Comparison of ENCODE assay signal across 8 cellular contexts in the genomic region with DNA sequence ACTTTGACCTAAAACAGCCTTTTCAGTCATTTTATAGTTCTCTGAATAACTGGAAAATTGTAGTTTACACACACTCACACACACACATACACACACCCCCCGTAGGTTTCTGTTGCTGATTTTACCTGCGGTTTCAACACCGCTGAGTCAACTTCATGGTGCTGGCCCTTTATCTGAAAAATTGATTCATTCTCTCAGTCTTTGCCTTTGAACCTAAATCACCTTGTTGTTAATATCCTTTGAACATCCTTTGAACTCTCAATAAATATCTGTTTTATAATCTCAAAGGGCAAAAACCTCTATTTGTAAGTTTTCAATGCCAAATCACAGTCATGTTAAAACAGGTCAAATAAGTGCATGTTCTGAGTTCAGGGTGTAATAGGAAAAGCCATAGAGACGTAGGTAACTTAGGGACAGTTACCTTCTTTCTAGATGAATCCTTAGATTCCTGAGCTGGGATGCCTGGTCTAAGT.
A peak's percentile ranks its signal among the peaks of the same experiment; 100 is the strongest.
DNase-seq lines count a peak whose midpoint lies in the region; ATAC-seq, FAIRE-seq and TF ChIP-seq lines count a peak whose summit lies in the region.

No MANE protein-coding gene starts in this region.

- no peak for TF ChIP-seq CTCF in HepG2 (CRISPR knock-in tag; IDR thresholded peaks at IDR 0.05)
- TF ChIP-seq CTCF in vagina (IDR thresholded peaks at IDR 0.05): no peak

- TF ChIP-seq RAD21 in HepG2 (CRISPR knock-in tag; IDR thresholded peaks at IDR 0.05): no peak

- H3K79me2 ChIP-seq in HepG2 (ENCODE audit: insufficient read depth, low read length): no peaks in the 10 kb centered on the region

- H3K4me1 Mint-ChIP-seq in activated T-cell treated with anti-CD3 and anti-CD28 coated beads, Interleukin-2, amount 50 U/mL, for 24 hours (ENCODE audit: low read depth): peaks cover 68% of the 10 kb centered on the region
- H3K4me1 Mint-ChIP-seq in stimulated activated naive CD8-positive, alpha-beta T cell treated with anti-CD3 and anti-CD28 coated beads, Interleukin-15, Interleukin-2, amounts not matched to agents 100 ng/mL and 50 ng/mL, for 24 hours (ENCODE audit: low read depth): peaks cover 41% of the 10 kb centered on the region

- no peaks in the 10 kb centered on the region for H3K27me3 Mint-ChIP-seq in activated T-cell treated with anti-CD3 and anti-CD28 coated beads, Interleukin-2, amount 50 U/mL, for 24 hours
- H3K27me3 Mint-ChIP-seq in stimulated activated naive CD8-positive, alpha-beta T cell treated with anti-CD3 and anti-CD28 coated beads, Interleukin-15, Interleukin-2, amounts not matched to agents 100 ng/mL and 50 ng/mL, for 24 hours: no peaks in the 10 kb centered on the region

- peak overlapping the region; percentile 30 for H3K4me2 ChIP-seq in HepG2 (ENCODE audit: low read depth, low read length)

- peak; percentile 52 for FAIRE-seq in HepG2 (lab: Jason Lieb, UNC)

- CTCF ChIA-PET in HepG2 (lab: Yijun Ruan, JAX; ENCODE audit: low intra/inter-chr PET ratio, low total read pairs): interaction anchor here (1.4 to 2.2 kb wide), 7 partner anchors 33 to 729 kb away, joined by 3 to 43 read pairs (median 6); partner anchors contain the start of gene AOX1

- peak; percentile 86 for ATAC-seq in HepG2

- POLR2A ChIA-PET in HepG2 (lab: Yijun Ruan, JAX): interaction anchor here (0.8 to 2.0 kb wide), 3 partner anchors 54 to 219 kb away, joined by 3 to 12 read pairs (median 9); partner anchors contain the start of gene AOX1

- in situ Hi-C loops in HepG2 (cut with HindIII; ENCODE audit: extremely low pct_ligation_motif_present, low pct_unique_long_range_greater_than_20kb): loop anchor here (10.0 kb wide), 1 partner anchor 218 kb away; no protein-coding TSS in a partner anchor

- H3K9me3 ChIP-seq in HepG2 (ENCODE audit: low read length): no peaks in the 10 kb centered on the region
- H3K9me3 ChIP-seq in vagina: no peaks in the 10 kb centered on the region

- DNase-seq in activated gamma-delta T cell treated with Interleukin-2 at 50 U/mL for 16 hours: peak; percentile 61
- DNase-seq in activated gamma-delta T cell (lab: John Stamatoyannopoulos, UW): no peak
- peak; percentile 59 for DNase-seq in activated T-cell treated with anti-CD3 and anti-CD28 coated beads, Interleukin-2, amount 50 U/mL, for 24 hours
- DNase-seq in HepG2 (ENCODE audit: low spot score): peak; percentile 80
- DNase-seq in H4 (ENCODE audit: low spot score): no peak
- no peak for DNase-seq in vagina (ENCODE audit: extremely low spot score in 2 of 2)
- no peak for DNase-seq in hypothalamus (lab: John Stamatoyannopoulos, UW)

- peak overlapping the region; percentile 41 for H3K4me3 Mint-ChIP-seq in activated T-cell treated with anti-CD3 and anti-CD28 coated beads, Interleukin-2, amount 50 U/mL, for 24 hours
- no peak overlapping the region for H3K4me3 Mint-ChIP-seq in stimulated activated naive CD8-positive, alpha-beta T cell treated with anti-CD3 and anti-CD28 coated beads, Interleukin-15, Interleukin-2, amounts not matched to agents 100 ng/mL and 50 ng/mL, for 24 hours

- H3K36me3 ChIP-seq in HepG2 (replicated peaks in 1 of 2; ENCODE audit: control insufficient read depth in 1 of 2, insufficient read depth in 2 of 2, low read length in 2 of 2): no peaks in the 10 kb centered on the region
- H3K36me3 ChIP-seq in vagina: no peaks in the 10 kb centered on the region

- TF ChIP-seq POLR2A in HepG2 (IDR thresholded peaks at IDR 0.05; ENCODE audit: insufficient read depth in 1 of 2, low read depth in 2 of 2, low read length in 2 of 2) (no peak), vagina (IDR thresholded peaks at IDR 0.05) (no peak)

- no peaks in the 10 kb centered on the region for H3K9me3 Mint-ChIP-seq in activated T-cell treated with anti-CD3 and anti-CD28 coated beads, Interleukin-2, amount 50 U/mL, for 24 hours
- no peaks in the 10 kb centered on the region for H3K9me3 Mint-ChIP-seq in stimulated activated naive CD8-positive, alpha-beta T cell treated with anti-CD3 and anti-CD28 coated beads, Interleukin-15, Interleukin-2, amounts not matched to agents 100 ng/mL and 50 ng/mL, for 24 hours

- peaks cover 27% of the 10 kb centered on the region for H3K4me1 ChIP-seq in HepG2 (ENCODE audit: insufficient read depth, low read length)
- H3K4me1 ChIP-seq in vagina: no peaks in the 10 kb centered on the region

- H3K4me3 ChIP-seq in HepG2 (replicated peaks in 1 of 3; ENCODE audit: insufficient read depth in 1 of 3, low read depth in 2 of 3, low read length in 3 of 3): no peak overlapping the region; a peak in 1 of 6 replicates
- no peak overlapping the region for H3K4me3 ChIP-seq in vagina

- no peaks in the 10 kb centered on the region for H3K36me3 Mint-ChIP-seq in activated T-cell treated with anti-CD3 and anti-CD28 coated beads, Interleukin-2, amount 50 U/mL, for 24 hours (ENCODE audit: low read depth)
- no peaks in the 10 kb centered on the region for H3K36me3 Mint-ChIP-seq in stimulated activated naive CD8-positive, alpha-beta T cell treated with anti-CD3 and anti-CD28 coated beads, Interleukin-15, Interleukin-2, amounts not matched to agents 100 ng/mL and 50 ng/mL, for 24 hours (ENCODE audit: low read depth)

- WGBS in HepG2 (ENCODE audit: low lambda C conversion rate): under 1% methylated on average over 4 of the region's 4 CpGs

- intact Hi-C loops in HepG2 (cut with micrococcal nuclease; ENCODE audit: unreplicated experiment) (loop anchor here (1.0 to 5.0 kb wide), 4 partner anchors 35 to 727 kb away; no protein-coding TSS in a partner anchor), vagina (cut with DNase I) (loop anchor here (5.0 kb wide), 1 partner anchor 125 kb away; no protein-coding TSS in a partner anchor)

- peak overlapping the region; percentile 53 for H3K27ac ChIP-seq in HepG2 (ENCODE audit: extremely low read length, insufficient read depth, low read length)
- H3K27ac ChIP-seq in vagina: no peak overlapping the region

- no TSS peak for BruUV-seq in HepG2 (replicated peaks; lab: Mats Ljungman, UMichigan)

- H3K27me3 ChIP-seq in HepG2 (ENCODE audit: control insufficient read depth in 1 of 2, insufficient read depth in 2 of 2, low read length in 2 of 2) (no peaks in the 10 kb centered on the region), vagina (no peaks in the 10 kb centered on the region)

- H2AFZ ChIP-seq in HepG2 (ENCODE audit: low read length): no peak overlapping the region

- H4K20me1 ChIP-seq in HepG2 (ENCODE audit: insufficient read depth, low read length): no peaks in the 10 kb centered on the region

- H3K27ac Mint-ChIP-seq in activated T-cell treated with anti-CD3 and anti-CD28 coated beads, Interleukin-2, amount 50 U/mL, for 24 hours: peak overlapping the region; percentile 88
- H3K27ac Mint-ChIP-seq in stimulated activated naive CD8-positive, alpha-beta T cell treated with anti-CD3 and anti-CD28 coated beads, Interleukin-15, Interleukin-2, amounts not matched to agents 100 ng/mL and 50 ng/mL, for 24 hours: peak overlapping the region; percentile 57

- no peak overlapping the region for H3K9ac ChIP-seq in HepG2 (ENCODE audit: insufficient read depth, low read depth, low read length)

- peak in 1 of 2 experiments; percentile 91; a peak in 2 of 4 replicates for TF ChIP-seq EP300 in HepG2 (IDR thresholded peaks at IDR 0.05; ENCODE audit: low read depth in 2 of 2, low read length in 2 of 2)
- peak; percentile 56; the same call in 1 of the 2 replicates for TF ChIP-seq EP300 in HepG2 (CRISPR knock-in tag; IDR thresholded peaks at IDR 0.05; ENCODE audit: borderline replicate concordance)

TF ChIP-seq in HepG2, 621 proteins besides CTCF, POLR2A, EP300 and RAD21 (continues in another document):
- TF ChIP-seq HDAC1 (CRISPR knock-in tag; IDR thresholded peaks at IDR 0.05) (peak; percentile 94), SIX1 (CRISPR knock-in tag; IDR thresholded peaks at IDR 0.05; ENCODE audit: borderline replicate concordance) (peak; percentile 80), RORA (CRISPR knock-in tag; IDR thresholded peaks at IDR 0.05) (peak; percentile 56; the same call in 1 of the 2 replicates), KDM3A (CRISPR knock-in tag; IDR thresholded peaks at IDR 0.05; ENCODE audit: low read depth) (peak; percentile 52; the same call in 1 of the 2 replicates), ZNF205 (CRISPR knock-in tag; IDR thresholded peaks at IDR 0.05) (peak; percentile 50; the same call in 1 of the 2 replicates), ARNTL (CRISPR knock-in tag; IDR thresholded peaks at IDR 0.05) (peak; percentile 48; the same call in 1 of the 2 replicates), ETV6 (CRISPR knock-in tag; conservative IDR thresholded peaks at IDR 0.05) (no peak), CCDC6 (CRISPR knock-in tag; IDR thresholded peaks at IDR 0.05) (no peak), ETV5 (CRISPR knock-in tag; IDR thresholded peaks at IDR 0.05; ENCODE audit: borderline replicate concordance) (peak; percentile 30; the same call in 1 of the 2 replicates), NAIF1 (CRISPR knock-in tag; IDR thresholded peaks at IDR 0.05; ENCODE audit: borderline replicate concordance) (peak; percentile 58; the same call in 1 of the 2 replicates), MXD1 (CRISPR knock-in tag; IDR thresholded peaks at IDR 0.05) (no peak)
- TF ChIP-seq, protein P1, sequence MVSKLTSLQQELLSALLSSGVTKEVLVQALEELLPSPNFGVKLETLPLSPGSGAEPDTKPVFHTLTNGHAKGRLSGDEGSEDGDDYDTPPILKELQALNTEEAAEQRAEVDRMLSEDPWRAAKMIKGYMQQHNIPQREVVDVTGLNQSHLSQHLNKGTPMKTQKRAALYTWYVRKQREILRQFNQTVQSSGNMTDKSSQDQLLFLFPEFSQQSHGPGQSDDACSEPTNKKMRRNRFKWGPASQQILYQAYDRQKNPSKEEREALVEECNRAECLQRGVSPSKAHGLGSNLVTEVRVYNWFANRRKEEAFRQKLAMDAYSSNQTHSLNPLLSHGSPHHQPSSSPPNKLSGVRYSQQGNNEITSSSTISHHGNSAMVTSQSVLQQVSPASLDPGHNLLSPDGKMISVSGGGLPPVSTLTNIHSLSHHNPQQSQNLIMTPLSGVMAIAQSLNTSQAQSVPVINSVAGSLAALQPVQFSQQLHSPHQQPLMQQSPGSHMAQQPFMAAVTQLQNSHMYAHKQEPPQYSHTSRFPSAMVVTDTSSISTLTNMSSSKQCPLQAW (CRISPR knock-in tag; IDR thresholded peaks at IDR 0.05): peak; percentile 41; the same call in 1 of the 2 replicates
- TF ChIP-seq, protein P2, sequence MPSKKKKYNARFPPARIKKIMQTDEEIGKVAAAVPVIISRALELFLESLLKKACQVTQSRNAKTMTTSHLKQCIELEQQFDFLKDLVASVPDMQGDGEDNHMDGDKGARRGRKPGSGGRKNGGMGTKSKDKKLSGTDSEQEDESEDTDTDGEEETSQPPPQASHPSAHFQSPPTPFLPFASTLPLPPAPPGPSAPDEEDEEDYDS (CRISPR knock-in tag; IDR thresholded peaks at IDR 0.05): peak; percentile 24; the same call in 1 of the 2 replicates

Comparison
In these comparisons a context has a peak if more than half of its experiments do, and no peak if none do; other contexts are left out.
1. DNase-seq: peak in activated gamma-delta T cell treated with Interleukin-2 at 50 U/mL for 16 hours (single experiment), activated T-cell treated with anti-CD3 and anti-CD28 coated beads, Interleukin-2, amount 50 U/mL, for 24 hours (single experiment) and HepG2 (single experiment); none in activated gamma-delta T cell (single experiment), H4 (single experiment), vagina (0 of 2) and hypothalamus (0 of 51).